12 cellular contexts compared by ENCODE assay signal in the genomic region with DNA sequence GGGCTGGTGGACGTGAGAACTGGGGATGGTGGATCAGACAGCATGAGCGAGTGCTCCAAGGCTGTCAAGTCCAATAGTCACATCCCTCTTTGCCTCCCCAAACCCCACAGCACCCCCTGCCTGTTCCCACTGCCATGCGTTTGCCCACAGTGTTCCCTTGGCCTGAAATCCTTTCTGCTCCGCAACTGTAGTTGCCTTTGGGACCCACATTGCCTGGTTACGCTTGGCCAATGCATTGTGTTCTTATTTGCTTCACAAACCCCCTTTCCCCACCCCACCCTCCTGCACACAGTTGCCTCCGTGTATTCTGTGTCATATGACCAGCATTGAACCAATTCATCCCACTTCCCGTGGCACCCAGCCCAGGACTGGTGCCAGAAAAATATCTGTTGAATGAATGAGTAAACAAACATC. TPM values are rescaled to one million over a fixed set of nuclear protein-coding genes. Genes with fewer than 3 reads are reported as not detected.
A peak's percentile ranks its signal among the peaks of the same experiment; 100 is the strongest.
DNase-seq lines count a peak whose midpoint lies in the region; ATAC-seq and TF ChIP-seq lines count a peak whose summit lies in the region.
"Had no signal": no experiment of that assay in that cellular context is flagged by ENCODE, and none has a peak within 500 bp of the region (broad histone marks: within the 10 kb centered on the region; RNA-seq: fewer than 3 reads in every experiment).

No MANE protein-coding gene starts in this region.

- no peak overlapping the region for H3K4me3 Mint-ChIP-seq in HFFc6
- H3K4me3 Mint-ChIP-seq in activated CD4-positive, alpha-beta T cell treated with anti-CD3 and anti-CD28 coated beads, Interleukin-2, amount 10 ng/mL, durations not matched to agents 7 days and 5 days = no peak overlapping the region
- H3K4me3 Mint-ChIP-seq: T-helper 2 cell treated with Interferon-gamma antibody and Interleukin-4, amounts not matched to agents 5 μg/mL and 100 μg/mL, for 36 hours had no signal

- no peak overlapping the region for H2BK5ac ChIP-seq in neuronal stem cell (ENCODE audit: low read length)

- POLR2A ChIA-PET in activated CD4-positive, alpha-beta T cell treated with anti-CD3 and anti-CD28 coated beads, Interleukin-2, amount 10 ng/mL, durations not matched to agents 7 days and 5 days (lab: Charles Lee) = no interaction called here

- H3K27me3 ChIP-seq in BLaER1 (no peaks in the 10 kb centered on the region), neuronal stem cell (ENCODE audit: control insufficient read depth in 3 of 3, insufficient read depth in 3 of 3, low read depth in 1 of 3, low read length in 3 of 3) (peaks cover 0 to 8% (median 6%) of the 10 kb centered on the region in 3 experiments)
- H3K27me3 ChIP-seq: left lung had no signal

- no peak overlapping the region for H3K23ac ChIP-seq in neuronal stem cell (ENCODE audit: low read depth, low read length, poor library complexity)

- H3K9me3 ChIP-seq in BLaER1 = no peaks in the 10 kb centered on the region
- no peaks in the 10 kb centered on the region for H3K9me3 ChIP-seq in neuronal stem cell (replicated peaks in 1 of 2; ENCODE audit: control insufficient read depth in 2 of 2, insufficient read depth in 1 of 2, low read depth in 1 of 2, low read length in 2 of 2)
- H3K9me3 ChIP-seq: left lung had no signal

- H3K18ac ChIP-seq in neuronal stem cell (ENCODE audit: low read length) = no peak overlapping the region

- no peak overlapping the region for H2BK120ac ChIP-seq in neuronal stem cell (ENCODE audit: low read depth, low read length)

- H3K14ac ChIP-seq in neuronal stem cell (ENCODE audit: low read length) = no peak overlapping the region

- DNase-seq in HFFc6 (no peak), amygdala (lab: John Stamatoyannopoulos, UW) (peak in 39 of 56 donors; percentile 21 to 82 (median 52)), left lobe of liver (ENCODE audit: low spot score) (peak; percentile 64), NOMO-1 treated with DMSO at 0.1 percent for 48 hours (lab: John Stamatoyannopoulos, UW; ENCODE audit: unreplicated experiment) (no peak), neuronal stem cell (ENCODE audit: low spot score) (no peak)
- no peak for DNase-seq in activated CD4-positive, alpha-beta T cell treated with anti-CD3 and anti-CD28 coated beads, Interleukin-2, amount 10 ng/mL, durations not matched to agents 7 days and 5 days
- no peak for DNase-seq in stimulated activated naive CD4-positive, alpha-beta T cell (lab: John Stamatoyannopoulos, UW)
- DNase-seq: aorta had no signal

- H4K91ac ChIP-seq in neuronal stem cell (ENCODE audit: low read depth, low read length, poor library complexity) = no peak overlapping the region

- H3K4me3 ChIP-seq in BLaER1 (no peak overlapping the region), neuronal stem cell (ENCODE audit: low read length in 2 of 2) (no peak overlapping the region)
- H3K4me3 ChIP-seq: left lung had no signal

- H4K20me1 ChIP-seq in BLaER1 = peaks cover 27% of the 10 kb centered on the region

- H3K36me3 ChIP-seq in BLaER1 (peaks cover 12% of the 10 kb centered on the region), neuronal stem cell (replicated peaks in 1 of 2; ENCODE audit: control insufficient read depth in 2 of 2, insufficient read depth in 2 of 2, low read length in 2 of 2) (no peaks in the 10 kb centered on the region)
- H3K36me3 ChIP-seq: left lung had no signal

- H3K4me1 ChIP-seq in BLaER1 = peaks cover 52% of the 10 kb centered on the region
- peaks cover 10 to 13% of the 10 kb centered on the region in 2 donors for H3K4me1 ChIP-seq in neuronal stem cell (ENCODE audit: control insufficient read depth in 2 of 2, insufficient read depth in 1 of 2, low read depth in 1 of 2, low read length in 2 of 2)

- H2AK5ac ChIP-seq in neuronal stem cell (ENCODE audit: low read depth, low read length) = no peak overlapping the region

- H3K4me2 ChIP-seq in BLaER1 (no peak overlapping the region), neuronal stem cell (ENCODE audit: insufficient read depth, low read length, poor library complexity, severe bottlenecking) (no peak overlapping the region)

- CTCF ChIA-PET in activated CD4-positive, alpha-beta T cell treated with anti-CD3 and anti-CD28 coated beads, Interleukin-2, amount 10 ng/mL, durations not matched to agents 7 days and 5 days (lab: Charles Lee) = no interaction called here

- no peak overlapping the region for H3K27ac Mint-ChIP-seq in HFFc6
- H3K27ac Mint-ChIP-seq in activated CD4-positive, alpha-beta T cell treated with anti-CD3 and anti-CD28 coated beads, Interleukin-2, amount 10 ng/mL, durations not matched to agents 7 days and 5 days = no peak overlapping the region
- H3K27ac Mint-ChIP-seq: T-helper 2 cell treated with Interferon-gamma antibody and Interleukin-4, amounts not matched to agents 5 μg/mL and 100 μg/mL, for 36 hours had no signal

- no peaks in the 10 kb centered on the region for H3K9me3 Mint-ChIP-seq in HFFc6
- H3K9me3 Mint-ChIP-seq in activated CD4-positive, alpha-beta T cell treated with anti-CD3 and anti-CD28 coated beads, Interleukin-2, amount 10 ng/mL, durations not matched to agents 7 days and 5 days = no peaks in the 10 kb centered on the region
- H3K9me3 Mint-ChIP-seq: T-helper 2 cell treated with Interferon-gamma antibody and Interleukin-4, amounts not matched to agents 5 μg/mL and 100 μg/mL, for 36 hours had no signal

- no peak overlapping the region for H2BK15ac ChIP-seq in neuronal stem cell (ENCODE audit: low read length)

- no peak for ATAC-seq in left lobe of liver
- ATAC-seq: left lung had no signal

- WGBS in neuronal stem cell (ENCODE audit: extremely low coverage in 2 of 2, insufficient read length in 2 of 2, insufficient replicate concordance in 1 of 2), 2 donors = no CpG with 5 or more reads among the region's 7 CpGs

- no peak overlapping the region for H3K4ac ChIP-seq in neuronal stem cell (ENCODE audit: low read length)

- H3K36me3 Mint-ChIP-seq in HFFc6 (ENCODE audit: low read depth) = no peaks in the 10 kb centered on the region; the same call in 1 of the 2 replicates
- H3K36me3 Mint-ChIP-seq in activated CD4-positive, alpha-beta T cell treated with anti-CD3 and anti-CD28 coated beads, Interleukin-2, amount 10 ng/mL, durations not matched to agents 7 days and 5 days (ENCODE audit: low read depth) = no peaks in the 10 kb centered on the region

- no peak overlapping the region for H4K8ac ChIP-seq in neuronal stem cell (ENCODE audit: low read depth, low read length)

- TF ChIP-seq CTCF in HFFc6 (IDR thresholded peaks at IDR 0.05) = peak; percentile 41

- peaks cover 41% of the 10 kb centered on the region for H3K4me1 Mint-ChIP-seq in HFFc6 (ENCODE audit: low read depth)
- H3K4me1 Mint-ChIP-seq in activated CD4-positive, alpha-beta T cell treated with anti-CD3 and anti-CD28 coated beads, Interleukin-2, amount 10 ng/mL, durations not matched to agents 7 days and 5 days = peaks cover 19% of the 10 kb centered on the region

- H3K27ac ChIP-seq in BLaER1 = peak overlapping the region; percentile 30; the same call in 1 of the 2 replicates
- H3K27ac ChIP-seq in neuronal stem cell (replicated peaks; ENCODE audit: low read length) = no peak overlapping the region
- H3K27ac ChIP-seq: left lung had no signal

- H2AFZ ChIP-seq in neuronal stem cell (ENCODE audit: low read length) = no peak overlapping the region

- H2BK12ac ChIP-seq in neuronal stem cell (ENCODE audit: low read length) = no peak overlapping the region

- no peak overlapping the region for H3K9ac ChIP-seq in BLaER1
- no peak overlapping the region for H3K9ac ChIP-seq in neuronal stem cell (ENCODE audit: low read depth, low read length, poor library complexity)

- peaks cover 2% of the 10 kb centered on the region for H3K27me3 Mint-ChIP-seq in HFFc6 (ENCODE audit: insufficient read depth)
- H3K27me3 Mint-ChIP-seq in activated CD4-positive, alpha-beta T cell treated with anti-CD3 and anti-CD28 coated beads, Interleukin-2, amount 10 ng/mL, durations not matched to agents 7 days and 5 days = no peaks in the 10 kb centered on the region

- peaks cover 11% of the 10 kb centered on the region for H3K79me1 ChIP-seq in neuronal stem cell (ENCODE audit: low read depth, low read length)

RNA-seq across cellular contexts. Expression of a gene that starts 2.1 kb away (rescaled TPM):
- 10 to 100 TPM; 53.9 to 70.1 (median 57.8) TPM for total RNA-seq in HFFc6 (2021; fragmentation: NEBNext Ultra II Directional; extraction: Animal tissue kit (Norgen Biotek cat#: 25700))
- 44.2 TPM for total RNA-seq in left lobe of liver
- 10 to 100 TPM; 13.3 to 17.8 TPM for total RNA-seq in activated CD4-positive, alpha-beta T cell treated with anti-CD3 and anti-CD28 coated beads, Interleukin-2, amount 10 ng/mL, durations not matched to agents 7 days and 5 days
- 62.1 TPM for polyA plus RNA-seq in neuronal stem cell (2013, experiment 1 of 2)
- polyA plus RNA-seq in neuronal stem cell (2013, experiment 2 of 2) = 61.2 TPM

RNA-seq across cellular contexts. Expression of a gene that starts 42.0 kb away (rescaled TPM):
- total RNA-seq in HFFc6 (2021; fragmentation: NEBNext Ultra II Directional; extraction: Animal tissue kit (Norgen Biotek cat#: 25700)) = not detected
- not detected for total RNA-seq in left lobe of liver
- not detected for total RNA-seq in activated CD4-positive, alpha-beta T cell treated with anti-CD3 and anti-CD28 coated beads, Interleukin-2, amount 10 ng/mL, durations not matched to agents 7 days and 5 days
- 0.20 TPM for polyA plus RNA-seq in neuronal stem cell (2013, experiment 1 of 2)
- polyA plus RNA-seq in neuronal stem cell (2013, experiment 2 of 2) = 0.25 TPM
- total RNA-seq: aorta, H4, left lung had no signal
- polyA plus RNA-seq: aorta had no signal

Comparison
In these comparisons a context has a peak if more than half of its experiments do, and no peak if none do; other contexts are left out.
1. DNase-seq: peak in amygdala (39 of 56) and left lobe of liver (single experiment); none in HFFc6 (single experiment), NOMO-1 treated with DMSO at 0.1 percent for 48 hours (single experiment), activated CD4-positive, alpha-beta T cell treated with anti-CD3 and anti-CD28 coated beads, Interleukin-2, amount 10 ng/mL, durations not matched to agents 7 days and 5 days (single experiment), stimulated activated naive CD4-positive, alpha-beta T cell (0 of 6) and neuronal stem cell (single experiment).